ENCODE assay signal across 1 cellular context in the genomic region with DNA sequence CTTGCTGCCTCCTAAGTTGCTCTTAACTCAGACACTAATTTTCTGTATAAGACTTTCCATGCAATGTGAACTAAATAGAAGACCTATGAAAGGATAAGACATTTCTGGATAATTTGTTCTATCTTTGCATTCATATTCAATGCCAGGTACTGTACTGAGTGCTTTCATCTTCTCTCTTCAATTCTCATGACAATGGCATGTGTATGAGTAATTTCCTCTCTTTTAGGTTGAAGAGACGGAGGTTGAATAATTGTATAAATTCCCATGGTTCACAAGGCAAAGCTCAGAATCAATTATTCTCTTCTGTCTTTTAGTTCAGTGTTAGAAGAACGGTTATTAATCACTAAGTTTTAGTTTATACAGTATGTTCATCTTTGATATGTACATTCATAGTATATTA.
TF ChIP-seq lines count a peak whose summit lies in the region.

No MANE protein-coding gene starts in this region.

TF ChIP-seq in neural cell, 6 proteins besides CTCF, POLR2A, EP300 and RAD21 (continued from another document):
- TF ChIP-seq, protein P1, sequence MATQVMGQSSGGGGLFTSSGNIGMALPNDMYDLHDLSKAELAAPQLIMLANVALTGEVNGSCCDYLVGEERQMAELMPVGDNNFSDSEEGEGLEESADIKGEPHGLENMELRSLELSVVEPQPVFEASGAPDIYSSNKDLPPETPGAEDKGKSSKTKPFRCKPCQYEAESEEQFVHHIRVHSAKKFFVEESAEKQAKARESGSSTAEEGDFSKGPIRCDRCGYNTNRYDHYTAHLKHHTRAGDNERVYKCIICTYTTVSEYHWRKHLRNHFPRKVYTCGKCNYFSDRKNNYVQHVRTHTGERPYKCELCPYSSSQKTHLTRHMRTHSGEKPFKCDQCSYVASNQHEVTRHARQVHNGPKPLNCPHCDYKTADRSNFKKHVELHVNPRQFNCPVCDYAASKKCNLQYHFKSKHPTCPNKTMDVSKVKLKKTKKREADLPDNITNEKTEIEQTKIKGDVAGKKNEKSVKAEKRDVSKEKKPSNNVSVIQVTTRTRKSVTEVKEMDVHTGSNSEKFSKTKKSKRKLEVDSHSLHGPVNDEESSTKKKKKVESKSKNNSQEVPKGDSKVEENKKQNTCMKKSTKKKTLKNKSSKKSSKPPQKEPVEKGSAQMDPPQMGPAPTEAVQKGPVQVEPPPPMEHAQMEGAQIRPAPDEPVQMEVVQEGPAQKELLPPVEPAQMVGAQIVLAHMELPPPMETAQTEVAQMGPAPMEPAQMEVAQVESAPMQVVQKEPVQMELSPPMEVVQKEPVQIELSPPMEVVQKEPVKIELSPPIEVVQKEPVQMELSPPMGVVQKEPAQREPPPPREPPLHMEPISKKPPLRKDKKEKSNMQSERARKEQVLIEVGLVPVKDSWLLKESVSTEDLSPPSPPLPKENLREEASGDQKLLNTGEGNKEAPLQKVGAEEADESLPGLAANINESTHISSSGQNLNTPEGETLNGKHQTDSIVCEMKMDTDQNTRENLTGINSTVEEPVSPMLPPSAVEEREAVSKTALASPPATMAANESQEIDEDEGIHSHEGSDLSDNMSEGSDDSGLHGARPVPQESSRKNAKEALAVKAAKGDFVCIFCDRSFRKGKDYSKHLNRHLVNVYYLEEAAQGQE (IDR thresholded peaks at IDR 0.05; ENCODE audit: borderline replicate concordance), result no peak
